In genomic region chr11:726278-726915, GRCh38 we compare ENCODE assay signal across 6 cellular contexts. TPM values are rescaled to one million over a fixed set of nuclear protein-coding genes. Genes with fewer than 3 reads are reported as not detected.
A peak's percentile ranks its signal among the peaks of the same experiment; 100 is the strongest.
DNase-seq lines count a peak whose midpoint lies in the region; ATAC-seq lines count a peak whose summit lies in the region.

No MANE protein-coding gene starts in this region.

- peak; percentile 30 for ATAC-seq in GM21381 (IDR thresholded peaks at IDR 0.05; ENCODE audit: unreplicated experiment)
- peak; percentile 50 for ATAC-seq in esophagus mucosa
- no peak for ATAC-seq in GM19324 (IDR thresholded peaks at IDR 0.05; ENCODE audit: low FRiP score, unreplicated experiment)

- DNase-seq in T-helper 22 cell (ENCODE audit: low read depth) (peak; percentile 26), ecto neural progenitor cell (ENCODE audit: low spot score) (no peak)
- peak; percentile 47 to 48 for DNase-seq in stimulated activated CD4-positive, alpha-beta T cell treated with anti-CD3 and anti-CD28 coated beads, Interleukin-4, amount 100 ng/mL, for 4 hours

RNA-seq across cellular contexts. Expression of gene EPS8L2, which starts 20.4 kb away (rescaled TPM):
- 259 TPM for total RNA-seq in esophagus mucosa

RNA-seq across cellular contexts. Expression of gene TALDO1, which starts 20.9 kb away (rescaled TPM):
- 263 TPM for total RNA-seq in esophagus mucosa

RNA-seq across cellular contexts. Expression of gene TMEM80, which starts 30.8 kb away (rescaled TPM):
- 15.7 TPM for total RNA-seq in esophagus mucosa

RNA-seq across cellular contexts. Expression of gene DEAF1, which starts 31.4 kb away (rescaled TPM):
- 23.8 TPM for total RNA-seq in esophagus mucosa

RNA-seq across cellular contexts. Expression of gene GATD1, which starts 50.9 kb away (rescaled TPM):
- total RNA-seq in esophagus mucosa: 38.4 TPM
